ENCODE assay signal across 1 cellular context in genomic region chr12:113984464-113984863, GRCh38.
TF ChIP-seq lines count a peak whose summit lies in the region.

No MANE protein-coding gene starts in this region.

TF ChIP-seq in K562, 482 proteins besides CTCF, POLR2A, EP300 and RAD21 (continued from another document):
- TF ChIP-seq ZNF785 (CRISPR knock-in tag; IDR thresholded peaks at IDR 0.05), result no peak
- no peak for TF ChIP-seq ZNF79 (CRISPR knock-in tag; IDR thresholded peaks at IDR 0.05; ENCODE audit: low read depth)
- peak; percentile 65 for TF ChIP-seq ZFP36 (IDR thresholded peaks at IDR 0.05; ENCODE audit: low read depth, low read length, partially characterized antibody)
- TF ChIP-seq MECOM (CRISPR knock-in tag; IDR thresholded peaks at IDR 0.05), result no peak
TF ChIP-seq in K562: peak in this region for 4.
